7 cellular contexts compared by ENCODE assay signal in the genomic region with DNA sequence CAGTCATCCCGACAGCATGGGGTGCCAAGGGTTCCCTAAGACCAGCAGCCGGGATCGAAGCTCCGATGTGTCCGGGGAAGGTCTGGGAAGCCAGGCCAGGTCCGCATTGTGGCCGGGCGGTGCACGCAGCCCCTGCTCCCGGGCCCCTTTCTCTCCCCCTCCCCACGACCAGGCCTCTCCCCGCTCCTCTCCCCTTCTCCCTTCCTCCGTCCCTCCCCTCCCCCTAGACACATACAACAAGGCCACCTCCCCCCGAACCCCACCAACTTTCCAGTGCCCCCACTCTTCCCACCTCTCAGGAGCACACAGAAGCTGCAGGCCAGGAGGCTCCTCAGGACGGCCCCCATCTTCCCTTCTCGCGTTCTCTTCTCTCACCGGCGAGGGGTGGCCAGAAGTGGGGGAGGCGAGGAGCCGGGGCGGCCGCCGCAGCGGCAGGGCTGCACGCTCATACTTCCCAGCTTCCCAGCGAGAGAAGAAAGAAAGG.
A peak's percentile ranks its signal among the peaks of the same experiment; 100 is the strongest.
DNase-seq lines count a peak whose midpoint lies in the region; ATAC-seq and TF ChIP-seq lines count a peak whose summit lies in the region.

No MANE protein-coding gene starts in this region.

- H3K36me3 ChIP-seq in OCI-LY3 (replicated peaks; ENCODE audit: low read depth, low read length): no peaks in the 10 kb centered on the region
- no peaks in the 10 kb centered on the region for H3K36me3 ChIP-seq in endocrine pancreas (ENCODE audit: control insufficient read depth, insufficient read depth, low read length)
- no peaks in the 10 kb centered on the region for H3K36me3 ChIP-seq in muscle layer of duodenum (ENCODE audit: control insufficient read depth in 1 of 2, insufficient read depth in 2 of 2, low read length in 2 of 2)

- H3K9me3 ChIP-seq in OCI-LY3 (ENCODE audit: insufficient read depth, low read length) (no peaks in the 10 kb centered on the region), endocrine pancreas (ENCODE audit: control insufficient read depth, low read length) (no peaks in the 10 kb centered on the region), muscle layer of duodenum (ENCODE audit: control insufficient read depth in 1 of 2, low read length in 2 of 2) (no peaks in the 10 kb centered on the region)

- H3K9ac ChIP-seq in OCI-LY3 (ENCODE audit: low read length) (peak overlapping the region; percentile 85), endocrine pancreas (ENCODE audit: control insufficient read depth, insufficient read depth, low read length) (peak overlapping the region; percentile 72)

- peaks cover 40% of the 10 kb centered on the region for H3K79me2 ChIP-seq in OCI-LY3 (ENCODE audit: low read length)

- H3K27me3 ChIP-seq in OCI-LY3 (ENCODE audit: low read depth, low read length) (0 out of 2 replicates have a peak, but pooled peaks cover 8% of the 10 kb centered on the region), endocrine pancreas (ENCODE audit: control insufficient read depth, insufficient read depth, low read length) (no peaks in the 10 kb centered on the region), muscle layer of duodenum (ENCODE audit: low read depth, low read length) (no peaks in the 10 kb centered on the region)

- H4K20me1 ChIP-seq in OCI-LY3 (ENCODE audit: insufficient read depth, low read length): peaks cover 10% of the 10 kb centered on the region; the same call in 1 of the 2 replicates

- peaks cover 15% of the 10 kb centered on the region for H3K4me1 ChIP-seq in OCI-LY3 (ENCODE audit: low read length)
- peaks cover 8% of the 10 kb centered on the region for H3K4me1 ChIP-seq in endocrine pancreas (ENCODE audit: control insufficient read depth, insufficient read depth, low read length)
- peaks cover 0 to 9% of the 10 kb centered on the region in 2 donors for H3K4me1 ChIP-seq in muscle layer of duodenum (ENCODE audit: control insufficient read depth in 1 of 2, insufficient read depth in 2 of 2, low read length in 2 of 2)

- H3K27ac ChIP-seq in OCI-LY3 (ENCODE audit: low read length): peak overlapping the region; percentile 18; the same call in 1 of the 2 replicates
- H3K27ac ChIP-seq in muscle layer of duodenum (ENCODE audit: low read length): peak overlapping the region; percentile 76

- DNase-seq in stimulated activated CD4-positive, alpha-beta T cell treated with anti-CD3 and anti-CD28 coated beads, Interleukin-4, amount 100 ng/mL, for 24 hours: no peak
- DNase-seq in NCI-H446 (lab: John Stamatoyannopoulos, UW): no peak

- peak overlapping the region; percentile 96 for H3K4me3 ChIP-seq in OCI-LY3 (ENCODE audit: low read length)
- peak overlapping the region; percentile 87 for H3K4me3 ChIP-seq in endocrine pancreas (ENCODE audit: control insufficient read depth, insufficient read depth, low read length)
- H3K4me3 ChIP-seq in muscle layer of duodenum (ENCODE audit: low read depth in 1 of 2, low read length in 2 of 2): peak overlapping the region; percentile 90 to 93

- peak overlapping the region; percentile 81 for H3K4me2 ChIP-seq in OCI-LY3 (ENCODE audit: low read length)

- peak overlapping the region; percentile 96 for H2AFZ ChIP-seq in OCI-LY3 (ENCODE audit: low read depth, low read length)

- TF ChIP-seq CTCF in OCI-LY3 (IDR thresholded peaks at IDR 0.05; ENCODE audit: low read depth, low read length): no peak

- ATAC-seq in GM19395 (IDR thresholded peaks at IDR 0.05; ENCODE audit: unreplicated experiment) (peak; percentile 31), HG02763 (IDR thresholded peaks at IDR 0.05; ENCODE audit: unreplicated experiment) (no peak)
